In genomic region chr1:248787430-248787829, GRCh38 we compare ENCODE assay signal across 19 cellular contexts. TPM values are rescaled to one million over a fixed set of nuclear protein-coding genes. Genes with fewer than 3 reads are reported as not detected.
DNase-seq lines count a peak whose midpoint lies in the region; ATAC-seq and TF ChIP-seq lines count a peak whose summit lies in the region.
"Had no signal": no experiment of that assay in that cellular context is flagged by ENCODE, and none has a peak within 500 bp of the region (broad histone marks: within the 10 kb centered on the region; RNA-seq: fewer than 3 reads in every experiment).

No MANE protein-coding gene starts in this region.

- TF ChIP-seq CTCF in MM.1S (IDR thresholded peaks at IDR 0.05; ENCODE audit: low read length) (no peak), activated B cell treated with CpG ODN at 0.5 μM for 24 hours (IDR thresholded peaks at IDR 0.05) (no peak), SK-N-SH (IDR thresholded peaks at IDR 0.05) (no peak)

- H3K27me3 Mint-ChIP-seq in activated CD8-positive, alpha-beta memory T cell treated with anti-CD3 and anti-CD28 coated beads, Interleukin-2, amount 10 ng/mL, durations not matched to agents 7 days and 5 days: peaks cover 18% of the 10 kb centered on the region
- H3K27me3 Mint-ChIP-seq in activated B cell treated with CpG ODN at 0.5 μM for 24 hours: no peaks in the 10 kb centered on the region

- DNase-seq in activated CD8-positive, alpha-beta memory T cell treated with anti-CD3 and anti-CD28 coated beads, Interleukin-2, amount 10 ng/mL, durations not matched to agents 7 days and 5 days: peak; percentile 2
- no peak for DNase-seq in activated CD8-positive, alpha-beta memory T cell treated with anti-CD3 and anti-CD28 coated beads for 24 hours
- DNase-seq in MM.1S: peak; percentile 40
- DNase-seq in activated B cell treated with CpG ODN at 0.5 μM for 24 hours: no peak
- no peak for DNase-seq in ureter (ENCODE audit: low spot score)
- DNase-seq in SK-N-SH: no peak
- DNase-seq in activated CD4-positive, CD25-positive, alpha-beta regulatory T cell treated with anti-CD3 and anti-CD28 coated beads, Interleukin-2, amount 50 U/mL, for 72 hours: no peak
- DNase-seq: AML-193; Calu3; CD8-positive, alpha-beta T cell; DMS79 treated with DMSO at 0.1 percent for 48 hours; GF-D8; GM23248 had no signal

- H2AFZ ChIP-seq in MM.1S (ENCODE audit: low read length) (no peak overlapping the region), SK-N-SH (ENCODE audit: low read depth) (no peak overlapping the region)
- H2AFZ ChIP-seq: GM23248 had no signal

- 8% methylated on average over 4 of the region's 4 CpGs for WGBS in SK-N-SH (ENCODE audit: low lambda C conversion rate)

- H3K79me2 ChIP-seq in MM.1S (ENCODE audit: low read length) (no peaks in the 10 kb centered on the region), SK-N-SH (ENCODE audit: insufficient read depth) (no peaks in the 10 kb centered on the region)

- H3K9me2 ChIP-seq in MM.1S (replicated peaks; ENCODE audit: insufficient read depth, low read length) (no peaks in the 10 kb centered on the region), SK-N-SH (no peaks in the 10 kb centered on the region)

- no peak for TF ChIP-seq EP300 in SK-N-SH (IDR thresholded peaks at IDR 0.05; ENCODE audit: borderline replicate concordance in 1 of 2, low read depth in 1 of 2, low read length in 1 of 2)

- no peaks in the 10 kb centered on the region for H3K9me3 Mint-ChIP-seq in activated CD8-positive, alpha-beta memory T cell treated with anti-CD3 and anti-CD28 coated beads, Interleukin-2, amount 10 ng/mL, durations not matched to agents 7 days and 5 days (ENCODE audit: low read depth)
- no peaks in the 10 kb centered on the region for H3K9me3 Mint-ChIP-seq in activated B cell treated with CpG ODN at 0.5 μM for 24 hours
- H3K9me3 Mint-ChIP-seq: CD8-positive, alpha-beta T cell had no signal

- H3K27ac Mint-ChIP-seq in activated CD8-positive, alpha-beta memory T cell treated with anti-CD3 and anti-CD28 coated beads, Interleukin-2, amount 10 ng/mL, durations not matched to agents 7 days and 5 days: no peak overlapping the region
- peak overlapping the region; percentile 24 for H3K27ac Mint-ChIP-seq in activated B cell treated with CpG ODN at 0.5 μM for 24 hours
- H3K27ac Mint-ChIP-seq: CD8-positive, alpha-beta T cell had no signal

- no peak overlapping the region for H3K9ac ChIP-seq in MM.1S (ENCODE audit: low read length)
- no peak overlapping the region for H3K9ac ChIP-seq in SK-N-SH
- H3K9ac ChIP-seq: GM23248 had no signal

- H3K9me3 ChIP-seq in MM.1S (replicated peaks; ENCODE audit: insufficient read depth, low read length): no peaks in the 10 kb centered on the region
- no peaks in the 10 kb centered on the region for H3K9me3 ChIP-seq in SK-N-SH
- H3K9me3 ChIP-seq: A549, HAP-1 had no signal

- H3K4me1 ChIP-seq in MM.1S (ENCODE audit: low read length) (0 out of 2 replicates have a peak, but pooled peaks cover 4% of the 10 kb centered on the region), SK-N-SH (ENCODE audit: control insufficient read depth in 1 of 2, insufficient read depth in 2 of 2, low read depth in 1 of 2, low read length in 1 of 2) (peaks cover 0 to 4% of the 10 kb centered on the region in 2 experiments; a peak in 1 of 4 replicates)
- H3K4me1 ChIP-seq: HAP-1 had no signal

- H3K27me3 ChIP-seq in MM.1S (replicated peaks; ENCODE audit: insufficient read depth, low read length) (no peaks in the 10 kb centered on the region), SK-N-SH (ENCODE audit: insufficient read depth) (peaks cover 19% of the 10 kb centered on the region)

- H3K36me3 ChIP-seq in MM.1S (replicated peaks; ENCODE audit: insufficient read depth, low read length) (no peaks in the 10 kb centered on the region), SK-N-SH (replicated peaks in 1 of 2; ENCODE audit: control insufficient read depth in 1 of 2, insufficient read depth in 2 of 2, low read length in 1 of 2) (no peaks in the 10 kb centered on the region)
- H3K36me3 ChIP-seq: HAP-1 had no signal

- no peak for ATAC-seq in activated CD8-positive, alpha-beta memory T cell treated with anti-CD3 and anti-CD28 coated beads, Interleukin-2, amount 10 ng/mL, durations not matched to agents 7 days and 5 days
- ATAC-seq in activated B cell treated with CpG ODN at 0.5 μM for 24 hours (ENCODE audit: low read depth) (no peak), HG02884 (IDR thresholded peaks at IDR 0.05; ENCODE audit: unreplicated experiment) (no peak)
- ATAC-seq: A549; CD8-positive, alpha-beta T cell; GM12878 had no signal

- no peak overlapping the region for H3K27ac ChIP-seq in MM.1S (ENCODE audit: low read length)
- H3K27ac ChIP-seq in SK-N-SH (ENCODE audit: low read depth in 2 of 2, low read length in 1 of 2): no peak overlapping the region
- H3K27ac ChIP-seq: 22Rv1, A549, GM23248 had no signal

- H3K4me2 ChIP-seq in MM.1S (ENCODE audit: low read depth, low read length) (no peak overlapping the region), SK-N-SH (no peak overlapping the region)
- H3K4me2 ChIP-seq: A549 had no signal

- H3K36me3 Mint-ChIP-seq in activated CD8-positive, alpha-beta memory T cell treated with anti-CD3 and anti-CD28 coated beads, Interleukin-2, amount 10 ng/mL, durations not matched to agents 7 days and 5 days: no peaks in the 10 kb centered on the region
- no peaks in the 10 kb centered on the region for H3K36me3 Mint-ChIP-seq in activated B cell treated with CpG ODN at 0.5 μM for 24 hours (ENCODE audit: low read depth)
- H3K36me3 Mint-ChIP-seq: CD8-positive, alpha-beta T cell had no signal

- H3K4me3 ChIP-seq in MM.1S (ENCODE audit: low read length): no peak overlapping the region
- H3K4me3 ChIP-seq in SK-N-SH (ENCODE audit: low read depth in 2 of 2, low read length in 1 of 2): no peak overlapping the region
- H3K4me3 ChIP-seq: A549, GM12878, GM23248, HAP-1 had no signal

- H4K20me1 ChIP-seq in MM.1S (ENCODE audit: insufficient read depth, low read length): no peaks in the 10 kb centered on the region
- no peaks in the 10 kb centered on the region for H4K20me1 ChIP-seq in SK-N-SH (ENCODE audit: insufficient read depth)

- no peak overlapping the region for H3K4me3 Mint-ChIP-seq in activated CD8-positive, alpha-beta memory T cell treated with anti-CD3 and anti-CD28 coated beads, Interleukin-2, amount 10 ng/mL, durations not matched to agents 7 days and 5 days
- no peak overlapping the region for H3K4me3 Mint-ChIP-seq in activated B cell treated with CpG ODN at 0.5 μM for 24 hours
- H3K4me3 Mint-ChIP-seq: CD8-positive, alpha-beta T cell had no signal

- POLR2A ChIA-PET in activated B cell treated with CpG ODN at 0.5 μM for 24 hours (lab: Charles Lee): interaction anchor here (0.9 kb wide), 1 partner anchor 18 kb away, joined by 3 read pairs; no protein-coding TSS in a partner anchor
- POLR2A ChIA-PET in SK-N-SH (lab: Yijun Ruan, JAX): no interaction called here

- no peaks in the 10 kb centered on the region for H3F3A ChIP-seq in MM.1S (ENCODE audit: insufficient read depth, low read length)
- H3F3A ChIP-seq in SK-N-SH (replicated peaks; ENCODE audit: insufficient read depth): no peaks in the 10 kb centered on the region

- TF ChIP-seq RAD21 in SK-N-SH (IDR thresholded peaks at IDR 0.05; ENCODE audit: low read length): no peak

- intact Hi-C loops in activated B cell treated with CpG ODN at 0.5 μM for 24 hours (cut with micrococcal nuclease): no loop called here

- H3K4me1 Mint-ChIP-seq in activated CD8-positive, alpha-beta memory T cell treated with anti-CD3 and anti-CD28 coated beads, Interleukin-2, amount 10 ng/mL, durations not matched to agents 7 days and 5 days: peaks cover 15% of the 10 kb centered on the region
- peaks cover 59% of the 10 kb centered on the region for H3K4me1 Mint-ChIP-seq in activated B cell treated with CpG ODN at 0.5 μM for 24 hours

- CTCF ChIA-PET in activated CD8-positive, alpha-beta memory T cell treated with anti-CD3 and anti-CD28 coated beads, Interleukin-2, amount 10 ng/mL, durations not matched to agents 7 days and 5 days (lab: Charles Lee): no interaction called here
- CTCF ChIA-PET in activated B cell treated with CpG ODN at 0.5 μM for 24 hours (lab: Charles Lee) (interaction anchor here (3.7 kb wide), 1 partner anchor 18 kb away, joined by 18 read pairs; no protein-coding TSS in a partner anchor), SK-N-SH (lab: Yijun Ruan, JAX) (interaction anchor here (0.8 to 2.2 kb wide), 2 partner anchors 19 to 164 kb away, joined by 3 to 7 read pairs; no protein-coding TSS in a partner anchor)

TF ChIP-seq in SK-N-SH, 30 proteins besides CTCF, POLR2A, EP300 and RAD21 (continues in another document):
- TF ChIP-seq FOXJ3 (CRISPR knock-in tag; IDR thresholded peaks at IDR 0.05) (no peak), NRF1 (IDR thresholded peaks at IDR 0.05; ENCODE audit: low read depth, low read length) (no peak), YY1 (IDR thresholded peaks at IDR 0.05; ENCODE audit: low read depth) (no peak), RXRA (IDR thresholded peaks at IDR 0.05; ENCODE audit: borderline replicate concordance, low read depth) (no peak), SIN3A (IDR thresholded peaks at IDR 0.05; ENCODE audit: borderline replicate concordance, low read depth, low read length) (no peak), SMC3 (IDR thresholded peaks at IDR 0.05; ENCODE audit: low read depth, low read length) (no peak)

RNA-seq across cellular contexts. Expression of gene LYPD8, which starts 31.9 kb away (rescaled TPM):
- total RNA-seq in activated CD8-positive, alpha-beta memory T cell treated with anti-CD3 and anti-CD28 coated beads, Interleukin-2, amount 10 ng/mL, durations not matched to agents 7 days and 5 days: not detected
- total RNA-seq in activated B cell treated with CpG ODN at 0.5 μM for 24 hours: not detected in 2 replicates
- total RNA-seq in ureter: not detected
- polyA plus RNA-seq in SK-N-SH (2012; rRNA removed): 1.5 and 1.6 TPM in 2 replicates
- 1.4 and 1.9 TPM in 2 replicates for polyA plus RNA-seq in SK-N-SH (2012; cell fraction: cytosol; rRNA removed)
- polyA plus RNA-seq in SK-N-SH (2012; cell fraction: nucleus; rRNA removed): 1.4 and 1.8 TPM in 2 replicates
- total RNA-seq: Calu3; CD8-positive, alpha-beta T cell; GM23248 had no signal
- polyA plus RNA-seq: BJ, GM23248 had no signal

RNA-seq across cellular contexts. Expression of gene SH3BP5L, which starts 38.3 kb away (rescaled TPM):
- total RNA-seq in activated CD8-positive, alpha-beta memory T cell treated with anti-CD3 and anti-CD28 coated beads, Interleukin-2, amount 10 ng/mL, durations not matched to agents 7 days and 5 days: 10 to 100 TPM; 27.4 to 27.9 TPM
- total RNA-seq in activated B cell treated with CpG ODN at 0.5 μM for 24 hours (26.3 and 27.3 TPM in 2 replicates), ureter (21.7 TPM)
- 32.1 and 37.3 TPM in 2 replicates for polyA plus RNA-seq in SK-N-SH (2012; rRNA removed)
- 16.7 and 25.0 TPM in 2 replicates for polyA plus RNA-seq in SK-N-SH (2012; cell fraction: cytosol; rRNA removed)
- 57.5 and 58.1 TPM in 2 replicates for polyA plus RNA-seq in SK-N-SH (2012; cell fraction: nucleus; rRNA removed)

RNA-seq across cellular contexts. Expression of gene ZNF672, which starts 50.6 kb away (rescaled TPM):
- total RNA-seq in activated CD8-positive, alpha-beta memory T cell treated with anti-CD3 and anti-CD28 coated beads, Interleukin-2, amount 10 ng/mL, durations not matched to agents 7 days and 5 days: 10 to 100 TPM; 53.8 to 72.3 TPM
- 47.0 and 52.2 TPM in 2 replicates for total RNA-seq in activated B cell treated with CpG ODN at 0.5 μM for 24 hours
- 30.1 TPM for total RNA-seq in ureter
- 14.2 and 16.0 TPM in 2 replicates for polyA plus RNA-seq in SK-N-SH (2012; rRNA removed)
- 9.0 and 12.7 TPM in 2 replicates for polyA plus RNA-seq in SK-N-SH (2012; cell fraction: cytosol; rRNA removed)
- 24.5 and 34.1 TPM in 2 replicates for polyA plus RNA-seq in SK-N-SH (2012; cell fraction: nucleus; rRNA removed)

Comparison
In these comparisons a context has a peak if more than half of its experiments do, and no peak if none do; other contexts are left out.
1. DNase-seq: peak in activated CD8-positive, alpha-beta memory T cell treated with anti-CD3 and anti-CD28 coated beads, Interleukin-2, amount 10 ng/mL, durations not matched to agents 7 days and 5 days (single experiment) and MM.1S (single experiment); none in activated CD8-positive, alpha-beta memory T cell treated with anti-CD3 and anti-CD28 coated beads for 24 hours (single experiment), activated B cell treated with CpG ODN at 0.5 μM for 24 hours (single experiment), ureter (single experiment), SK-N-SH (single experiment) and activated CD4-positive, CD25-positive, alpha-beta regulatory T cell treated with anti-CD3 and anti-CD28 coated beads, Interleukin-2, amount 50 U/mL, for 72 hours (single experiment).